Comparison of ENCODE assay signal across 16 cellular contexts in genomic region chr10:87605656-87606308, GRCh38. TPM values are rescaled to one million over a fixed set of nuclear protein-coding genes. Genes with fewer than 3 reads are reported as not detected.
DNase-seq lines count a peak whose midpoint lies in the region; ATAC-seq and TF ChIP-seq lines count a peak whose summit lies in the region.
"Had no signal": no experiment of that assay in that cellular context is flagged by ENCODE, and none has a peak within 500 bp of the region (broad histone marks: within the 10 kb centered on the region; RNA-seq: fewer than 3 reads in every experiment).

No MANE protein-coding gene starts in this region.

- no peaks in the 10 kb centered on the region for H3K36me3 ChIP-seq in CD8-positive, alpha-beta memory T cell (ENCODE audit: insufficient read depth, low read length)

- POLR2A ChIA-PET in CD8-positive, alpha-beta memory T cell (lab: Charles Lee): no interaction called here
- POLR2A ChIA-PET in activated CD4-positive, alpha-beta T cell treated with anti-CD3 and anti-CD28 coated beads, Interleukin-2, amount 10 ng/mL, durations not matched to agents 7 days and 5 days (lab: Charles Lee): no interaction called here

- H3K27ac Mint-ChIP-seq in CD8-positive, alpha-beta memory T cell: no peak overlapping the region
- H3K27ac Mint-ChIP-seq in activated CD4-positive, alpha-beta T cell treated with anti-CD3 and anti-CD28 coated beads, Interleukin-2, amount 10 ng/mL, durations not matched to agents 7 days and 5 days: no peak overlapping the region
- H3K27ac Mint-ChIP-seq: activated naive CD8-positive, alpha-beta T cell treated with anti-CD3 and anti-CD28 coated beads, Interleukin-2, amount 50 U/mL, for 24 hours had no signal

- no peak overlapping the region for H3K27ac ChIP-seq in CD8-positive, alpha-beta memory T cell (ENCODE audit: low read depth, low read length)
- H3K27ac ChIP-seq: KMS-11 had no signal

- no peaks in the 10 kb centered on the region for H3K9me3 Mint-ChIP-seq in CD8-positive, alpha-beta memory T cell
- peaks cover 4% of the 10 kb centered on the region for H3K9me3 Mint-ChIP-seq in activated CD4-positive, alpha-beta T cell treated with anti-CD3 and anti-CD28 coated beads, Interleukin-2, amount 10 ng/mL, durations not matched to agents 7 days and 5 days
- H3K9me3 Mint-ChIP-seq: activated naive CD8-positive, alpha-beta T cell treated with anti-CD3 and anti-CD28 coated beads, Interleukin-2, amount 50 U/mL, for 24 hours had no signal

- no peaks in the 10 kb centered on the region for H3K9me3 ChIP-seq in CD8-positive, alpha-beta memory T cell (ENCODE audit: low read length)

- no peak for ATAC-seq in HG03439 (IDR thresholded peaks at IDR 0.05; ENCODE audit: unreplicated experiment)
- ATAC-seq: activated naive CD8-positive, alpha-beta T cell treated with anti-CD3 and anti-CD28 coated beads, Interleukin-2, amount 50 U/mL, for 24 hours; Right ventricle myocardium inferior had no signal

- peaks cover 6 to 14% (median 12%) of the 10 kb centered on the region in 3 donors for H3K4me1 Mint-ChIP-seq in CD8-positive, alpha-beta memory T cell
- H3K4me1 Mint-ChIP-seq in activated CD4-positive, alpha-beta T cell treated with anti-CD3 and anti-CD28 coated beads, Interleukin-2, amount 10 ng/mL, durations not matched to agents 7 days and 5 days: peaks cover 11% of the 10 kb centered on the region

- CTCF ChIA-PET in CD8-positive, alpha-beta memory T cell (lab: Charles Lee): no interaction called here
- CTCF ChIA-PET in activated CD4-positive, alpha-beta T cell treated with anti-CD3 and anti-CD28 coated beads, Interleukin-2, amount 10 ng/mL, durations not matched to agents 7 days and 5 days (lab: Charles Lee): no interaction called here

- H3K27me3 ChIP-seq in CD8-positive, alpha-beta memory T cell (ENCODE audit: insufficient read depth, low read length, poor library complexity, severe bottlenecking): no peaks in the 10 kb centered on the region

- in situ Hi-C loops in KBM-7 (cut with MboI; ENCODE audit: low pct_unique_long_range_greater_than_20kb, low sequenced_read_pairs): no loop called here
- in situ Hi-C loops in astrocyte of the spinal cord (cut with HindIII; ENCODE audit: low sequenced_read_pairs): no loop called here

- no peaks in the 10 kb centered on the region for H3K4me1 ChIP-seq in CD8-positive, alpha-beta memory T cell (ENCODE audit: insufficient read depth, low read length)

- TF ChIP-seq CTCF in astrocyte of the spinal cord (IDR thresholded peaks at IDR 0.05; ENCODE audit: low read depth, low read length): no peak

- DNase-seq in KBM-7: peak; percentile 3
- DNase-seq in astrocyte of the spinal cord (ENCODE audit: low read depth, low spot score): peak; percentile 57
- peak; percentile 24 for DNase-seq in globus pallidus (ENCODE audit: low spot score)
- peak; percentile 22 for DNase-seq in pons (ENCODE audit: low spot score)
- DNase-seq in NCI-H774 (lab: John Stamatoyannopoulos, UW): no peak
- no peak for DNase-seq in CD8-positive, alpha-beta memory T cell
- no peak for DNase-seq in activated CD4-positive, alpha-beta T cell treated with anti-CD3 and anti-CD28 coated beads, Interleukin-2, amount 10 ng/mL, durations not matched to agents 7 days and 5 days
- DNase-seq: activated CD4-positive, alpha-beta T cell treated with anti-CD3 and anti-CD28 coated beads, Interleukin-2, amount 50 U/mL, for 4 hours; activated naive CD8-positive, alpha-beta T cell treated with anti-CD3 and anti-CD28 coated beads, Interleukin-2, amount 50 U/mL, for 24 hours; activated T-cell treated with anti-CD3 and anti-CD28 coated beads, Interleukin-2, amount 50 U/mL, for 48 hours; HCEC 1CT; NCI-H1694; NK-92 treated with Interleukin-12 subunit alpha and Interleukin-12 subunit beta, amount 100 ng/mL, for 24 hours had no signal

- H3K4me3 ChIP-seq in astrocyte of the spinal cord (ENCODE audit: low read depth, low read length): no peak overlapping the region
- no peak overlapping the region for H3K4me3 ChIP-seq in CD8-positive, alpha-beta memory T cell (ENCODE audit: low read length)

- H3K36me3 Mint-ChIP-seq in CD8-positive, alpha-beta memory T cell: peaks cover 0 to 3% (median 0%) of the 10 kb centered on the region in 3 donors
- peaks cover 2% of the 10 kb centered on the region for H3K36me3 Mint-ChIP-seq in activated CD4-positive, alpha-beta T cell treated with anti-CD3 and anti-CD28 coated beads, Interleukin-2, amount 10 ng/mL, durations not matched to agents 7 days and 5 days (ENCODE audit: low read depth)

- H3K27me3 Mint-ChIP-seq in CD8-positive, alpha-beta memory T cell: peaks cover 0 to 3% of the 10 kb centered on the region in 2 donors
- H3K27me3 Mint-ChIP-seq in activated CD4-positive, alpha-beta T cell treated with anti-CD3 and anti-CD28 coated beads, Interleukin-2, amount 10 ng/mL, durations not matched to agents 7 days and 5 days: peaks cover under 1% of the 10 kb centered on the region
- H3K27me3 Mint-ChIP-seq: activated naive CD8-positive, alpha-beta T cell treated with anti-CD3 and anti-CD28 coated beads, Interleukin-2, amount 50 U/mL, for 24 hours had no signal

- no peak overlapping the region for H3K4me3 Mint-ChIP-seq in CD8-positive, alpha-beta memory T cell
- H3K4me3 Mint-ChIP-seq in activated CD4-positive, alpha-beta T cell treated with anti-CD3 and anti-CD28 coated beads, Interleukin-2, amount 10 ng/mL, durations not matched to agents 7 days and 5 days: no peak overlapping the region
- H3K4me3 Mint-ChIP-seq: activated naive CD8-positive, alpha-beta T cell treated with anti-CD3 and anti-CD28 coated beads, Interleukin-2, amount 50 U/mL, for 24 hours had no signal

RNA-seq across cellular contexts. Expression of gene PAPSS2, which starts 53.9 kb away (rescaled TPM):
- total RNA-seq in CD8-positive, alpha-beta memory T cell: under 1 TPM; 0.18 to 0.46 TPM
- 0.08 TPM for polyA plus RNA-seq in CD8-positive, alpha-beta memory T cell
- total RNA-seq in activated CD4-positive, alpha-beta T cell treated with anti-CD3 and anti-CD28 coated beads, Interleukin-2, amount 10 ng/mL, durations not matched to agents 7 days and 5 days: under 1 TPM in 1 of 2 experiments, not detected in 1; 0.08 TPM

Comparison
In these comparisons a context has a peak if more than half of its experiments do, and no peak if none do; other contexts are left out.
1. DNase-seq: peak in KBM-7 (single experiment), astrocyte of the spinal cord (single experiment), globus pallidus (single experiment) and pons (single experiment); none in NCI-H774 (single experiment), CD8-positive, alpha-beta memory T cell (0 of 5) and activated CD4-positive, alpha-beta T cell treated with anti-CD3 and anti-CD28 coated beads, Interleukin-2, amount 10 ng/mL, durations not matched to agents 7 days and 5 days (single experiment).